21 cellular contexts compared by ENCODE assay signal in genomic region chr11:85619497-85619896, GRCh38. TPM values are rescaled to one million over a fixed set of nuclear protein-coding genes. Genes with fewer than 3 reads are reported as not detected.
DNase-seq lines count a peak whose midpoint lies in the region; ATAC-seq, FAIRE-seq and TF ChIP-seq lines count a peak whose summit lies in the region.
"Had no signal": no experiment of that assay in that cellular context is flagged by ENCODE, and none has a peak within 500 bp of the region (broad histone marks: within the 10 kb centered on the region; RNA-seq: fewer than 3 reads in every experiment).

No MANE protein-coding gene starts in this region.

- DNase-seq in A549 (ENCODE audit: low read depth in 1 of 2, low spot score in 1 of 2): no peak
- no peak for DNase-seq in HCT116 (ENCODE audit: low read depth, low spot score)
- DNase-seq in fibroblast of mammary gland (ENCODE audit: low read depth): peak; percentile 32
- DNase-seq in AG08396 (ENCODE audit: low spot score): no peak
- no peak for DNase-seq in effector CD4-positive, alpha-beta T cell
- DNase-seq in NCI-H187 (lab: John Stamatoyannopoulos, UW): no peak
- DNase-seq: activated CD8-positive, alpha-beta memory T cell treated with anti-CD3 and anti-CD28 coated beads for 24 hours; activated naive CD8-positive, alpha-beta T cell treated with anti-CD3 and anti-CD28 coated beads, Interleukin-2, amount 10 ng/mL, durations not matched to agents 7 days and 5 days; CD4-positive, alpha-beta T cell; colonic mucosa; islet precursor cell; naive B cell; NCI-H1694 treated with DMSO at 0.1 percent for 48 hours; NCI-H2227 treated with DMSO at 0.1 percent for 48 hours; NCI-H82; PC-3; stimulated activated naive B cell treated with anti-CD40 and anti-IgM and Interleukin-4, amounts not matched to agents 10 μg/mL and 1 μg/mL and 100 μg/mL, for 72 hours; tibial artery had no signal

- intact Hi-C loops in HCT116 (cut with micrococcal nuclease): no loop called here

- no peak overlapping the region for H3K9ac ChIP-seq in HCT116 (ENCODE audit: low read length)

- CTCF ChIA-PET in A549 (lab: Yijun Ruan, JAX): no interaction called here
- CTCF ChIA-PET in HCT116 (lab: Charles Lee): interaction anchor here (0.5 kb wide), 1 partner anchor 235 kb away, joined by 3 read pairs; no protein-coding TSS in a partner anchor

- POLR2A ChIA-PET in A549 (lab: Yijun Ruan, JAX) (no interaction called here), HCT116 (lab: Charles Lee) (no interaction called here)

- H3K4me1 ChIP-seq in A549 (no peaks in the 10 kb centered on the region), HCT116 (ENCODE audit: control insufficient read depth in 1 of 2, insufficient read depth in 2 of 2, low read length in 2 of 2) (no peaks in the 10 kb centered on the region; a peak in 1 of 4 replicates)
- H3K4me1 ChIP-seq: colonic mucosa had no signal

- H2AFZ ChIP-seq in HCT116 (ENCODE audit: low read depth, low read length, poor library complexity, severe bottlenecking): no peak overlapping the region
- H2AFZ ChIP-seq: hepatocyte had no signal

- H3K4me2 ChIP-seq in A549 (no peak overlapping the region), HCT116 (ENCODE audit: low read length) (no peak overlapping the region)
- H3K4me2 ChIP-seq: hepatocyte had no signal

- BruUV-seq in HCT116 (replicated peaks; lab: Mats Ljungman, UMichigan): no TSS peak

- H3K79me2 ChIP-seq in HCT116 (ENCODE audit: insufficient read depth, low read length): no peaks in the 10 kb centered on the region
- H3K79me2 ChIP-seq: hepatocyte had no signal

- no peaks in the 10 kb centered on the region for H3K9me2 ChIP-seq in HCT116 (ENCODE audit: insufficient read depth)

- H3K27ac ChIP-seq in A549 (no peak overlapping the region), HCT116 (ENCODE audit: low read depth, low read length) (no peak overlapping the region)
- H3K27ac ChIP-seq: colonic mucosa, hepatocyte, tibial artery had no signal

- ATAC-seq in A549: no peak
- no peak for ATAC-seq in HCT116
- ATAC-seq: PC-3; right cardiac atrium; stimulated activated naive B cell treated with anti-CD40 and anti-IgM and Interleukin-4, amounts not matched to agents 10 μg/mL and 1 μg/mL and 100 μg/mL, for 72 hours had no signal

- TF ChIP-seq POLR2A in A549 (IDR thresholded peaks at IDR 0.05; ENCODE audit: low read length): no peak
- TF ChIP-seq POLR2A in HCT116 (IDR thresholded peaks at IDR 0.05; ENCODE audit: borderline replicate concordance, extremely low read depth, insufficient read depth, insufficient read length): no peak

- RAD21 ChIA-PET in HCT116 (lab: Charles Lee; ENCODE audit: low non-redundant PET in 1 of 2, low total read pairs in 2 of 2, uncharacterized antibody in 2 of 2, unreplicated experiment in 2 of 2): no interaction called here

- no peaks in the 10 kb centered on the region for H4K20me1 ChIP-seq in HCT116 (ENCODE audit: insufficient read depth)

- TF ChIP-seq CTCF in A549 (IDR thresholded peaks at IDR 0.05) (no peak), HCT116 (IDR thresholded peaks at IDR 0.05 in 2 of 3, conservative IDR thresholded peaks at IDR 0.05 in 1 of 3; ENCODE audit: borderline replicate concordance in 1 of 3, insufficient read depth in 1 of 3, low read depth in 2 of 3, low read length in 2 of 3) (no peak), fibroblast of mammary gland (conservative IDR thresholded peaks at IDR 0.05; ENCODE audit: control insufficient read depth, insufficient read depth, low read depth, low read length) (no peak)

- no peaks in the 10 kb centered on the region for H3K36me3 ChIP-seq in HCT116 (ENCODE audit: control insufficient read depth in 1 of 2, insufficient read depth in 2 of 2, low read length in 2 of 2)
- H3K36me3 ChIP-seq: colonic mucosa, tibial artery had no signal

- FAIRE-seq in A549 (lab: Jason Lieb, UNC): no peak
- FAIRE-seq: endometrium had no signal

- no peaks in the 10 kb centered on the region for H3K9me3 ChIP-seq in A549
- H3K9me3 ChIP-seq in HCT116 (ENCODE audit: control insufficient read depth in 1 of 2, insufficient read depth in 1 of 2, low read depth in 1 of 2, low read length in 2 of 2): no peaks in the 10 kb centered on the region
- H3K9me3 ChIP-seq: colonic mucosa, tibial artery had no signal

- H3K4me3 ChIP-seq in A549 (no peak overlapping the region), HCT116 (replicated peaks in 1 of 2; ENCODE audit: low read depth in 1 of 2, low read length in 2 of 2) (no peak overlapping the region), fibroblast of mammary gland (ENCODE audit: control insufficient read depth, low read depth, low read length) (no peak overlapping the region)
- H3K4me3 ChIP-seq: colonic mucosa, hepatocyte, tibial artery had no signal

- TF ChIP-seq EP300 in A549 (IDR thresholded peaks at IDR 0.05): no peak

- 74% methylated on average over 6 of the region's 6 CpGs for WGBS in A549 (ENCODE audit: missing lambda C conversion rate)

- TF ChIP-seq RAD21 in A549 (conservative IDR thresholded peaks at IDR 0.05 in 1 of 2, IDR thresholded peaks at IDR 0.05 in 1 of 2): no peak
- TF ChIP-seq RAD21 in HCT116 (IDR thresholded peaks at IDR 0.05; ENCODE audit: low read depth): no peak

- no peaks in the 10 kb centered on the region for H3K27me3 ChIP-seq in HCT116 (ENCODE audit: insufficient read depth, low read length)
- H3K27me3 ChIP-seq: colonic mucosa, hepatocyte, tibial artery had no signal

TF ChIP-seq in A549, 52 proteins besides CTCF, POLR2A, EP300 and RAD21:
- TF ChIP-seq CEBPB (IDR thresholded peaks at IDR 0.05): peak; percentile 88 to 93
- TF ChIP-seq JUNB (IDR thresholded peaks at IDR 0.05): no peak

TF ChIP-seq in HCT116, 20 proteins besides CTCF, POLR2A, EP300 and RAD21:
- TF ChIP-seq TCF7L2 (IDR thresholded peaks at IDR 0.05; ENCODE audit: borderline replicate concordance, extremely low read depth, insufficient read depth, insufficient read length) (no peak), CEBPB (IDR thresholded peaks at IDR 0.05; ENCODE audit: low read depth) (peak; percentile 68; the same call in 1 of the 2 replicates), EZH2 (IDR thresholded peaks at IDR 0.05) (no peak), JUND (IDR thresholded peaks at IDR 0.05) (no peak), SP1 (IDR thresholded peaks at IDR 0.05; ENCODE audit: low read depth) (no peak)

RNA-seq across cellular contexts. Expression of gene DLG2, which starts 7.6 kb away (rescaled TPM):
- polyA plus RNA-seq in A549 (2011; rRNA removed): 0.66 and 0.79 TPM in 2 replicates
- polyA plus RNA-seq in A549 (2012; cell fraction: cytosol; rRNA removed): 0.12 and 0.19 TPM in 2 replicates
- polyA plus RNA-seq in A549 (2012; cell fraction: nucleus; rRNA removed): 0.11 and 0.13 TPM in 2 replicates
- polyA plus RNA-seq in A549 (2017; fragmentation: RNase III; extraction: RNeasy Plus Mini Kit Qiagen cat#74134 plus additional on column Dnase treatment): 0.26 to 0.40 TPM (median 0.31 TPM) in 3 replicates
- 0.73 and 0.99 TPM in 2 replicates for polyA minus RNA-seq in A549 (2011; rRNA and poly(A)+ RNA removed)
- total RNA-seq in HCT116 (2021; ENCODE audit: unreplicated experiment): 2.4 TPM
- polyA plus RNA-seq in HCT116 (2012): 0.39 and 0.47 TPM in 2 replicates

RNA-seq across cellular contexts. Expression of gene TMEM126B, which starts 8.9 kb away (rescaled TPM):
- polyA plus RNA-seq in A549 (2011; rRNA removed) (88.9 and 114 TPM in 2 replicates), A549 (2017; fragmentation: RNase III; extraction: RNeasy Plus Mini Kit Qiagen cat#74134 plus additional on column Dnase treatment) (70.6 to 82.4 TPM (median 75.0 TPM) in 3 replicates)
- 27.6 and 30.6 TPM in 2 replicates for polyA plus RNA-seq in A549 (2012; cell fraction: cytosol; rRNA removed)
- 10.0 and 25.9 TPM in 2 replicates for polyA plus RNA-seq in A549 (2012; cell fraction: nucleus; rRNA removed)
- 10.7 and 15.5 TPM in 2 replicates for polyA minus RNA-seq in A549 (2011; rRNA and poly(A)+ RNA removed)
- 49.0 TPM for total RNA-seq in HCT116 (2021; ENCODE audit: unreplicated experiment)
- 16.2 and 24.2 TPM in 2 replicates for polyA plus RNA-seq in HCT116 (2012)

RNA-seq across cellular contexts. Expression of gene TMEM126A, which starts 28.3 kb away (rescaled TPM):
- polyA plus RNA-seq in A549 (2011; rRNA removed): 101 and 123 TPM in 2 replicates
- 34.9 and 41.4 TPM in 2 replicates for polyA plus RNA-seq in A549 (2012; cell fraction: cytosol; rRNA removed)
- polyA plus RNA-seq in A549 (2012; cell fraction: nucleus; rRNA removed): 7.9 and 9.4 TPM in 2 replicates
- 74.9 to 79.4 TPM (median 76.2 TPM) in 3 replicates for polyA plus RNA-seq in A549 (2017; fragmentation: RNase III; extraction: RNeasy Plus Mini Kit Qiagen cat#74134 plus additional on column Dnase treatment)
- polyA minus RNA-seq in A549 (2011; rRNA and poly(A)+ RNA removed): 9.0 and 11.4 TPM in 2 replicates
- total RNA-seq in HCT116 (2021; ENCODE audit: unreplicated experiment): 24.1 TPM
- polyA plus RNA-seq in HCT116 (2012): 16.9 and 20.0 TPM in 2 replicates

RNA-seq across cellular contexts. Expression of gene CREBZF, which starts 45.4 kb away (rescaled TPM):
- polyA plus RNA-seq in A549 (2011; rRNA removed) (58.5 and 61.8 TPM in 2 replicates), A549 (2017; fragmentation: RNase III; extraction: RNeasy Plus Mini Kit Qiagen cat#74134 plus additional on column Dnase treatment) (48.2 to 58.6 TPM (median 57.8 TPM) in 3 replicates)
- polyA plus RNA-seq in A549 (2012; cell fraction: cytosol; rRNA removed): 30.7 and 32.7 TPM in 2 replicates
- 99.6 and 113 TPM in 2 replicates for polyA plus RNA-seq in A549 (2012; cell fraction: nucleus; rRNA removed)
- polyA minus RNA-seq in A549 (2011; rRNA and poly(A)+ RNA removed): 29.4 and 31.3 TPM in 2 replicates
- total RNA-seq in HCT116 (2021; ENCODE audit: unreplicated experiment): 40.2 TPM
- polyA plus RNA-seq in HCT116 (2012): 19.2 and 20.6 TPM in 2 replicates

Comparison
In these comparisons a context has a peak if more than half of its experiments do, and no peak if none do; other contexts are left out.
1. Of the 6 proteins assayed by ChIP-seq in both A549 and HCT116: peak only in A549: none; only in HCT116: none; in both: CEBPB; in neither: 5.